In genomic region chr3:104291437-104291851, GRCh38 we compare ENCODE assay signal across 8 cellular contexts.
DNase-seq lines count a peak whose midpoint lies in the region; ATAC-seq and TF ChIP-seq lines count a peak whose summit lies in the region.

No MANE protein-coding gene starts in this region.

- no peaks in the 10 kb centered on the region for H4K20me1 ChIP-seq in BLaER1 treated with 17β-estradiol and CSF1 and Interleukin-3, amounts not matched to agents 10 nM and 100 nM

- H3K9me3 ChIP-seq in BLaER1 treated with 17β-estradiol and CSF1 and Interleukin-3, amounts not matched to agents 10 nM and 100 nM (replicated peaks in 1 of 11): peaks cover 11 to 13% (median 12%) of the 10 kb centered on the region in 11 experiments

- DNase-seq in M059J (ENCODE audit: low read depth) (peak; percentile 64), fibroblast of mammary gland (ENCODE audit: low read depth) (peak; percentile 19), HUDEP-2 (lab: John Stamatoyannopoulos, UW; ENCODE audit: unreplicated experiment in 76 of 76) (no peak), HPDE6-E6E7 (ENCODE audit: extremely low spot score) (no peak), COLO668 (lab: John Stamatoyannopoulos, UW; ENCODE audit: unreplicated experiment) (no peak), NCI-H524 (lab: John Stamatoyannopoulos, UW) (no peak)

- H3K4me2 ChIP-seq in BLaER1 treated with 17β-estradiol and CSF1 and Interleukin-3, amounts not matched to agents 10 nM and 100 nM: peak overlapping the region; percentile 57 to 86 (median 67)

- H3K36me3 ChIP-seq in BLaER1 treated with 17β-estradiol and CSF1 and Interleukin-3, amounts not matched to agents 10 nM and 100 nM: no peaks in the 10 kb centered on the region

- TF ChIP-seq CTCF in fibroblast of mammary gland (conservative IDR thresholded peaks at IDR 0.05; ENCODE audit: control insufficient read depth, insufficient read depth, low read depth, low read length): no peak

- H3K27me3 ChIP-seq in BLaER1 treated with 17β-estradiol and CSF1 and Interleukin-3, amounts not matched to agents 10 nM and 100 nM: no peaks in the 10 kb centered on the region

- peak overlapping the region in 8 of 11 experiments; percentile 19 to 63 (median 46); a peak in 14 of 22 replicates for H3K27ac ChIP-seq in BLaER1 treated with 17β-estradiol and CSF1 and Interleukin-3, amounts not matched to agents 10 nM and 100 nM

- peak overlapping the region in 10 of 11 experiments; percentile 23 to 59 (median 38); a peak in 12 of 22 replicates for H3K9ac ChIP-seq in BLaER1 treated with 17β-estradiol and CSF1 and Interleukin-3, amounts not matched to agents 10 nM and 100 nM

- peaks cover 6 to 14% (median 11%) of the 10 kb centered on the region in 10 experiments; a peak in 15 of 20 replicates for H3K4me1 ChIP-seq in BLaER1 treated with 17β-estradiol and CSF1 and Interleukin-3, amounts not matched to agents 10 nM and 100 nM

- ATAC-seq in GM21360 (IDR thresholded peaks at IDR 0.05; ENCODE audit: unreplicated experiment): peak; percentile 53

- peak overlapping the region in 9 of 10 experiments; percentile 3 to 43 (median 24); a peak in 10 of 20 replicates for H3K4me3 ChIP-seq in BLaER1 treated with 17β-estradiol and CSF1 and Interleukin-3, amounts not matched to agents 10 nM and 100 nM
- peak overlapping the region; percentile 0 for H3K4me3 ChIP-seq in fibroblast of mammary gland (ENCODE audit: control insufficient read depth, low read depth, low read length)

Comparison
In these comparisons a context has a peak if more than half of its experiments do, and no peak if none do; other contexts are left out.
1. DNase-seq: peak in M059J (single experiment) and fibroblast of mammary gland (single experiment); none in HUDEP-2 (0 of 76), HPDE6-E6E7 (single experiment), COLO668 (single experiment) and NCI-H524 (0 of 2).